Comparison of ENCODE assay signal across 25 cellular contexts in genomic region chr21:42785666-42786427, GRCh38.
A peak's percentile ranks its signal among the peaks of the same experiment; 100 is the strongest.
DNase-seq lines count a peak whose midpoint lies in the region; ATAC-seq and TF ChIP-seq lines count a peak whose summit lies in the region.
"Had no signal": no experiment of that assay in that cellular context is flagged by ENCODE, and none has a peak within 500 bp of the region (broad histone marks: within the 10 kb centered on the region; RNA-seq: fewer than 3 reads in every experiment).

No MANE protein-coding gene starts in this region.

- H3K36me3 Mint-ChIP-seq in activated naive CD4-positive, alpha-beta T cell treated with anti-CD3 and anti-CD28 coated beads, Interleukin-2, amount 10 ng/mL, durations not matched to agents 7 days and 5 days, result peaks cover 2% of the 10 kb centered on the region
- no peaks in the 10 kb centered on the region for H3K36me3 Mint-ChIP-seq in activated naive CD4-positive, alpha-beta T cell treated with anti-CD3 and anti-CD28 coated beads for 36 hours (ENCODE audit: low read depth)
- H3K36me3 Mint-ChIP-seq in IgD-negative memory B cell, result no peaks in the 10 kb centered on the region
- no peaks in the 10 kb centered on the region for H3K36me3 Mint-ChIP-seq in immature natural killer cell
- H3K36me3 Mint-ChIP-seq: activated CD8-positive, alpha-beta memory T cell treated with anti-CD3 and anti-CD28 coated beads, Interleukin-2, amount 10 ng/mL, durations not matched to agents 7 days and 5 days had no signal

- DNase-seq in activated naive CD4-positive, alpha-beta T cell treated with anti-CD3 and anti-CD28 coated beads, Interleukin-2, amount 10 ng/mL, durations not matched to agents 7 days and 5 days, result no peak
- DNase-seq in activated naive CD4-positive, alpha-beta T cell treated with anti-CD3 and anti-CD28 coated beads for 36 hours, result no peak
- DNase-seq in immature natural killer cell, result no peak
- DNase-seq in spleen, result peak; percentile 65
- DNase-seq in colonic mucosa, result no peak
- DNase-seq in activated T-cell treated with anti-CD3 and anti-CD28 coated beads, Interleukin-2, amount 50 U/mL, for 1 hour, result no peak
- DNase-seq: activated CD4-positive, alpha-beta T cell treated with anti-CD3 and anti-CD28 coated beads for 4 hours; activated CD8-positive, alpha-beta memory T cell treated with anti-CD3 and anti-CD28 coated beads, Interleukin-2, amount 10 ng/mL, durations not matched to agents 7 days and 5 days; activated naive CD4-positive, alpha-beta T cell; activated T-cell treated with anti-CD3 and anti-CD28 coated beads, Interleukin-2, amount 50 U/mL, for 72 hours; amygdala; brain microvascular endothelial cell; hippocampal formation; lower lobe of right lung; MV-4-11; NCI-H1436; NCI-H748 treated with DMSO at 0.1 percent for 48 hours; SHP77 treated with DMSO at 0.1 percent for 48 hours; small intestine; stimulated activated CD4-positive, alpha-beta T cell treated with anti-CD3 and anti-CD28 coated beads, Interleukin-1b, Interleukin-23, amount 100 ng/mL, for 48 hours; stimulated activated naive CD8-positive, alpha-beta T cell treated with anti-CD3 and anti-CD28 coated beads, Interleukin-15, Interleukin-2, amounts not matched to agents 100 U/mL and 50 U/mL, for 24 hours; upper lobe of right lung had no signal

- CTCF ChIA-PET in activated naive CD4-positive, alpha-beta T cell treated with anti-CD3 and anti-CD28 coated beads, Interleukin-2, amount 10 ng/mL, durations not matched to agents 7 days and 5 days (lab: Charles Lee), result no interaction called here
- CTCF ChIA-PET in activated naive CD4-positive, alpha-beta T cell treated with anti-CD3 and anti-CD28 coated beads for 36 hours (lab: Charles Lee), result no interaction called here

- H3K9me3 ChIP-seq in spleen, result peaks cover 0 to 4% (median 0%) of the 10 kb centered on the region in 8 donors
- H3K9me3 ChIP-seq in colonic mucosa, result no peaks in the 10 kb centered on the region
- H3K9me3 ChIP-seq: upper lobe of right lung had no signal

- 91 to 95% (median 94%) methylated on average over 23 to 28 of the region's 28 CpGs for WGBS in spleen, 5 donors

- H3K27me3 Mint-ChIP-seq in activated naive CD4-positive, alpha-beta T cell treated with anti-CD3 and anti-CD28 coated beads, Interleukin-2, amount 10 ng/mL, durations not matched to agents 7 days and 5 days, result peaks cover 58% of the 10 kb centered on the region
- no peaks in the 10 kb centered on the region for H3K27me3 Mint-ChIP-seq in activated naive CD4-positive, alpha-beta T cell treated with anti-CD3 and anti-CD28 coated beads for 36 hours (ENCODE audit: low read depth)
- H3K27me3 Mint-ChIP-seq in IgD-negative memory B cell (peaks cover 20% of the 10 kb centered on the region), immature natural killer cell (ENCODE audit: low read depth in 3 of 3) (peaks cover 2 to 11% (median 2%) of the 10 kb centered on the region in 3 donors)

- H3K27ac Mint-ChIP-seq in activated naive CD4-positive, alpha-beta T cell treated with anti-CD3 and anti-CD28 coated beads, Interleukin-2, amount 10 ng/mL, durations not matched to agents 7 days and 5 days, result peak overlapping the region; percentile 83
- no peak overlapping the region for H3K27ac Mint-ChIP-seq in activated naive CD4-positive, alpha-beta T cell treated with anti-CD3 and anti-CD28 coated beads for 36 hours
- peak overlapping the region in 2 of 3 donors; percentile 39 to 58 for H3K27ac Mint-ChIP-seq in IgD-negative memory B cell
- H3K27ac Mint-ChIP-seq in immature natural killer cell, result peak overlapping the region in 5 of 6 donors; percentile 64 to 86 (median 80)

- H3K27me3 ChIP-seq in spleen (replicated peaks in 1 of 7) (peaks cover 0 to 21% (median 8%) of the 10 kb centered on the region in 7 donors), colonic mucosa (no peaks in the 10 kb centered on the region)
- H3K27me3 ChIP-seq: upper lobe of right lung had no signal

- TF ChIP-seq POLR2A in spleen (IDR thresholded peaks at IDR 0.05), result no peak

- no peak overlapping the region for H3K4me3 Mint-ChIP-seq in activated naive CD4-positive, alpha-beta T cell treated with anti-CD3 and anti-CD28 coated beads, Interleukin-2, amount 10 ng/mL, durations not matched to agents 7 days and 5 days
- no peak overlapping the region for H3K4me3 Mint-ChIP-seq in activated naive CD4-positive, alpha-beta T cell treated with anti-CD3 and anti-CD28 coated beads for 36 hours
- H3K4me3 Mint-ChIP-seq in IgD-negative memory B cell (peak overlapping the region in 2 of 4 donors; percentile 9 to 80), immature natural killer cell (peak overlapping the region in 3 of 5 donors; percentile 13 to 45 (median 38))
- H3K4me3 Mint-ChIP-seq: activated CD8-positive, alpha-beta memory T cell treated with anti-CD3 and anti-CD28 coated beads, Interleukin-2, amount 10 ng/mL, durations not matched to agents 7 days and 5 days had no signal

- H3K27ac ChIP-seq in spleen (peak overlapping the region in 3 of 8 donors; percentile 2 to 93 (median 90)), colonic mucosa (no peak overlapping the region)
- H3K27ac ChIP-seq: brain microvascular endothelial cell, lower lobe of right lung, parathyroid adenoma, upper lobe of right lung had no signal

- H3K9ac ChIP-seq in colonic mucosa (ENCODE audit: low read depth in 2 of 2, low read length in 2 of 2), result no peak overlapping the region
- H3K9ac ChIP-seq: parathyroid adenoma had no signal

- H3K4me1 ChIP-seq in spleen, result peaks cover 5 to 43% (median 31%) of the 10 kb centered on the region in 6 donors
- no peaks in the 10 kb centered on the region for H3K4me1 ChIP-seq in colonic mucosa

- intact Hi-C loops in activated naive CD4-positive, alpha-beta T cell treated with anti-CD3 and anti-CD28 coated beads for 36 hours (cut with micrococcal nuclease), result loop anchor here (2.0 to 10.0 kb wide), 2 partner anchors 39 to 101 kb away; no protein-coding TSS in a partner anchor
- intact Hi-C loops in spleen (cut with DNase I; ENCODE audit: low total_unique reads) (no loop called here), colonic mucosa (cut with DNase I) (no loop called here)

- H3K4me3 ChIP-seq in spleen (no peak overlapping the region), colonic mucosa (no peak overlapping the region)
- H3K4me3 ChIP-seq: lower lobe of right lung, upper lobe of right lung had no signal

- H3K4me1 Mint-ChIP-seq in activated naive CD4-positive, alpha-beta T cell treated with anti-CD3 and anti-CD28 coated beads, Interleukin-2, amount 10 ng/mL, durations not matched to agents 7 days and 5 days, result peaks cover 45% of the 10 kb centered on the region
- H3K4me1 Mint-ChIP-seq in activated naive CD4-positive, alpha-beta T cell treated with anti-CD3 and anti-CD28 coated beads for 36 hours (ENCODE audit: low read depth), result peaks cover 37% of the 10 kb centered on the region
- H3K4me1 Mint-ChIP-seq in IgD-negative memory B cell, result peaks cover 6 to 15% (median 9%) of the 10 kb centered on the region in 3 donors
- peaks cover 36 to 37% of the 10 kb centered on the region in 2 donors for H3K4me1 Mint-ChIP-seq in immature natural killer cell

- H3K9me3 Mint-ChIP-seq in activated naive CD4-positive, alpha-beta T cell treated with anti-CD3 and anti-CD28 coated beads, Interleukin-2, amount 10 ng/mL, durations not matched to agents 7 days and 5 days, result peaks cover 6% of the 10 kb centered on the region
- no peaks in the 10 kb centered on the region for H3K9me3 Mint-ChIP-seq in activated naive CD4-positive, alpha-beta T cell treated with anti-CD3 and anti-CD28 coated beads for 36 hours
- no peaks in the 10 kb centered on the region for H3K9me3 Mint-ChIP-seq in IgD-negative memory B cell
- no peaks in the 10 kb centered on the region for H3K9me3 Mint-ChIP-seq in immature natural killer cell
- H3K9me3 Mint-ChIP-seq: activated T-cell treated with anti-CD3 and anti-CD28 coated beads, Interleukin-2, amount 50 U/mL, for 72 hours had no signal

- no peak for ATAC-seq in GM18519 (IDR thresholded peaks at IDR 0.05; ENCODE audit: low FRiP score, unreplicated experiment)
- ATAC-seq: activated CD8-positive, alpha-beta memory T cell treated with anti-CD3 and anti-CD28 coated beads, Interleukin-2, amount 10 ng/mL, durations not matched to agents 7 days and 5 days; activated T-cell treated with anti-CD3 and anti-CD28 coated beads, Interleukin-2, amount 50 U/mL, for 72 hours; lower lobe of right lung; stimulated activated naive CD8-positive, alpha-beta T cell treated with anti-CD3 and anti-CD28 coated beads, Interleukin-15, Interleukin-2, amounts not matched to agents 100 U/mL and 50 U/mL, for 24 hours; upper lobe of right lung had no signal

- no peaks in the 10 kb centered on the region for H3K36me3 ChIP-seq in spleen
- no peaks in the 10 kb centered on the region for H3K36me3 ChIP-seq in colonic mucosa
- H3K36me3 ChIP-seq: brain microvascular endothelial cell, lower lobe of right lung, upper lobe of right lung had no signal

- TF ChIP-seq CTCF in spleen (IDR thresholded peaks at IDR 0.05 in 8 of 11, conservative IDR thresholded peaks at IDR 0.05 in 3 of 11) (no peak), colonic mucosa (IDR thresholded peaks at IDR 0.05) (no peak)

Comparison
In these comparisons a context has a peak if more than half of its experiments do, and no peak if none do; other contexts are left out.
1. H3K4me3 Mint-ChIP-seq: peak in immature natural killer cell (3 of 5); none in activated naive CD4-positive, alpha-beta T cell treated with anti-CD3 and anti-CD28 coated beads, Interleukin-2, amount 10 ng/mL, durations not matched to agents 7 days and 5 days (single experiment) and activated naive CD4-positive, alpha-beta T cell treated with anti-CD3 and anti-CD28 coated beads for 36 hours (single experiment).